8 cellular contexts compared by ENCODE assay signal in the genomic region with DNA sequence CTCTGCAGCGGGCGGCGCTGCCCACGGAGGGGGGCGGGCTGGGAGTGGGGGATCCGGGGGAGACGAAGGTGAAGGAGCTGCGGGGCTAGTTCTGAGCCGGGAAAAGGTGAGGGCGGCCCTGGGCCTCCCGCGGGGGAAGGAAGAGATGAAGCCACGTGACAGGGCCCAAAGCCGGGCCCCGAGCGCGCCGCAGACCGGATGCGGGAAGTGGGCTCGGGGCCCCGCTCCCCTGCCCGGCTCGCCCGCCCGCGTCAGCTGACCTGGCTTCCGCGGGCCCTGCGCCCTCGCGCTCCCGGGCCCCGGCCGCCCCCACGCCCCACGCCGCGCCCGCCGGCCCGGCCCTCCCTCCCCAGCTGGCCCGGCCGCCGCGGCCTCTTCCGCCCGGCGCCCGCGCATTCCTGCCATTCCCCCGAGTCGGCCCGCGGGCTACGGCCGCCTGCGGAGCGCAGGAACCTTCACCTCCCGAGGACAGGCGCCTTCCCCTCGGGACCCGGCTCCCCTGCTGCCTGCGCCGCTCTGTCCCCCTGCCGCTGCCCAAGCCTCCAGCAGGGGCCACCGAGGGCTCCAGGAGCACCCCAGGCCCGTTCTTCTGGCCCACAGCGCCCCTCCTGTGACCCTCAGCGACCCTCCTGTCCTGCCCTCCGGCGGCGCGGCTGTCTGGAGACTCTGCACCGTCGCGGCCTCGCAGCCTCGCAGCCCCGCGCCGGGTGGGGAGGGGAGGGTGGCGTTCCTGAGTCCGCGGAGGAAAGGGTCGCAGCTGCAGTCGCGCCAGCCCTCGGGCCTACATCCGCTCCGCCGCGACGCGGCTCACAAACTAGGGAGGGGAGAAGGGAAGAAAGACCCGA. TPM values are rescaled to one million over a fixed set of nuclear protein-coding genes. Genes with fewer than 3 reads are reported as not detected.
A peak's percentile ranks its signal among the peaks of the same experiment; 100 is the strongest.
DNase-seq lines count a peak whose midpoint lies in the region; ATAC-seq, FAIRE-seq and TF ChIP-seq lines count a peak whose summit lies in the region.

No MANE protein-coding gene starts in this region.

- no peaks in the 10 kb centered on the region for H3K36me3 ChIP-seq in mucosa of stomach (ENCODE audit: control insufficient read depth, insufficient read depth, low read length)

- no peaks in the 10 kb centered on the region for H3K27me3 ChIP-seq in mucosa of stomach (ENCODE audit: control insufficient read depth, insufficient read depth, low read length)

- ATAC-seq in HG02981 (IDR thresholded peaks at IDR 0.05; ENCODE audit: unreplicated experiment) (peak; percentile 70), esophagus mucosa (peak; percentile 76)

- peaks cover 3% of the 10 kb centered on the region for H3K36me3 Mint-ChIP-seq in activated T-cell treated with anti-CD3 and anti-CD28 coated beads, Interleukin-2, amount 50 U/mL, for 24 hours (ENCODE audit: low read depth)

- H3K27ac ChIP-seq in 22Rv1, result peak overlapping the region; percentile 57

- TF ChIP-seq CTCF in 22Rv1 (IDR thresholded peaks at IDR 0.05), result peak; percentile 49

- peak overlapping the region; percentile 96 for H3K27ac Mint-ChIP-seq in activated T-cell treated with anti-CD3 and anti-CD28 coated beads, Interleukin-2, amount 50 U/mL, for 24 hours

- H3K9me3 Mint-ChIP-seq in activated T-cell treated with anti-CD3 and anti-CD28 coated beads, Interleukin-2, amount 50 U/mL, for 24 hours, result no peaks in the 10 kb centered on the region

- H3K4me3 ChIP-seq in mucosa of stomach (ENCODE audit: low read length), result peak overlapping the region; percentile 54

- peak overlapping the region; percentile 85 for H3K4me3 Mint-ChIP-seq in activated T-cell treated with anti-CD3 and anti-CD28 coated beads, Interleukin-2, amount 50 U/mL, for 24 hours

- H3K4me1 ChIP-seq in mucosa of stomach (ENCODE audit: control insufficient read depth, insufficient read depth, low read length), result peaks cover 38% of the 10 kb centered on the region

- DNase-seq in GM18507 (ENCODE audit: extremely low spot score, insufficient read length, low read depth), result peak; percentile 84
- peak; percentile 85 for DNase-seq in NOMO-1 treated with dmso at 0.1 percent for 144 hours (lab: John Stamatoyannopoulos, UW; ENCODE audit: unreplicated experiment)
- DNase-seq in activated T-cell treated with anti-CD3 and anti-CD28 coated beads, Interleukin-2, amount 50 U/mL, for 24 hours, result peak; percentile 83
- DNase-seq in stimulated activated CD8-positive, alpha-beta memory T cell treated with anti-CD3 and anti-CD28 coated beads, Interleukin-7, amount 100 ng/mL, for 4 hours (ENCODE audit: low read depth in 2 of 2), result peak; percentile 35 to 76

- FAIRE-seq in GM18507 (lab: Jason Lieb, UNC), result peak; percentile 82

- H3K27me3 Mint-ChIP-seq in activated T-cell treated with anti-CD3 and anti-CD28 coated beads, Interleukin-2, amount 50 U/mL, for 24 hours, result no peaks in the 10 kb centered on the region

- no peaks in the 10 kb centered on the region for H3K9me3 ChIP-seq in mucosa of stomach (ENCODE audit: control insufficient read depth, low read length)

- H3K4me1 Mint-ChIP-seq in activated T-cell treated with anti-CD3 and anti-CD28 coated beads, Interleukin-2, amount 50 U/mL, for 24 hours (ENCODE audit: low read depth), result peaks cover 68% of the 10 kb centered on the region

- H3K9ac ChIP-seq in mucosa of stomach (ENCODE audit: low read length), result peak overlapping the region; percentile 82

RNA-seq across cellular contexts. Expression of gene NINJ2, which starts 20.4 kb away (rescaled TPM):
- 2.9 TPM for total RNA-seq in esophagus mucosa

Comparison
In these comparisons a context has a peak if more than half of its experiments do, and no peak if none do; other contexts are left out.
1. Peak in every context shown above with its lines: DNase-seq, ATAC-seq, H3K4me3 ChIP-seq and H3K27ac ChIP-seq.